11 cellular contexts compared by ENCODE assay signal in the genomic region with DNA sequence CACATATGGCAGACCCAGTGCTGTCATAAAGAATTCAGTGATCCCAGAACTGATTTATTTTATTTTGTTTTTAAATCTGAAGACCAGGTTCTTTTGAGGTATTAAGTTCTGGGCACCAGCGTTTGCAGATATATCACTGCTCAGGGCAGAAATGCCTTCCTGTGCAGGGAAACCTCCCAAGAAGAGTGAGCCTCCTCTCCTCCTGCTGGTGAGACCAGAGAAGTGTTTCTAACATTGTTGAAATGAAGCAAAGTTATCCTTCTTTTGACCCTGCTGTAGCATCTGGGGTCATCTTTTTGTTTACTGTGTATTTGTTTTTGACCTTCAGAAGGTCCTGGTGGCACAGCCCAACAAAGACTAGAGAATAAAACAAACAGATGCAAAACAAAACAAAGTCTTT.
A peak's percentile ranks its signal among the peaks of the same experiment; 100 is the strongest.
DNase-seq lines count a peak whose midpoint lies in the region; ATAC-seq and TF ChIP-seq lines count a peak whose summit lies in the region.
"Had no signal": no experiment of that assay in that cellular context is flagged by ENCODE, and none has a peak within 500 bp of the region (broad histone marks: within the 10 kb centered on the region; RNA-seq: fewer than 3 reads in every experiment).

No MANE protein-coding gene starts in this region.

- no peaks in the 10 kb centered on the region for H3F3A ChIP-seq in GM23338 (replicated peaks; ENCODE audit: low read depth)

- H3K27ac Mint-ChIP-seq in GM23338 = no peak overlapping the region
- H3K27ac Mint-ChIP-seq in activated T-helper 17 cell treated with anti-CD3 and anti-CD28 coated beads, Interleukin-2, amount 50 U/mL, for 72 hours = no peak overlapping the region
- H3K27ac Mint-ChIP-seq: T-helper 1 cell treated with Interleukin-12 subunit alpha and Interleukin-12 subunit beta and Interleukin-4 antibody, amounts not matched to agents 30 μg/mL and 1 μg/mL, for 36 hours had no signal

- no peak overlapping the region for H3K27ac ChIP-seq in GM23338 (ENCODE audit: low read depth)

- peak; percentile 13 for TF ChIP-seq CTCF in AG09309 (IDR thresholded peaks at IDR 0.05; ENCODE audit: control insufficient read depth, insufficient read depth, low read depth, low read length, missing control alignments)
- TF ChIP-seq CTCF in GM23338 (conservative IDR thresholded peaks at IDR 0.05; ENCODE audit: low read depth in 2 of 2) = peak; percentile 65 to 78

- H3K4me1 ChIP-seq in GM23338 (ENCODE audit: insufficient read depth) = no peaks in the 10 kb centered on the region

- H3K4me3 ChIP-seq in AG09309 (ENCODE audit: control insufficient read depth, low read depth, low read length) (no peak overlapping the region), GM23338 (no peak overlapping the region)

- no peaks in the 10 kb centered on the region for H3K36me3 Mint-ChIP-seq in GM23338 (ENCODE audit: low read depth)
- no peaks in the 10 kb centered on the region for H3K36me3 Mint-ChIP-seq in activated T-helper 17 cell treated with anti-CD3 and anti-CD28 coated beads, Interleukin-2, amount 50 U/mL, for 72 hours (ENCODE audit: low read depth)

- ATAC-seq in GM23338 (peak; percentile 82), HG02870 (IDR thresholded peaks at IDR 0.05; ENCODE audit: unreplicated experiment) (no peak)
- ATAC-seq in activated T-helper 17 cell treated with anti-CD3 and anti-CD28 coated beads, Interleukin-2, amount 50 U/mL, for 72 hours (replicated peaks) = no peak

- no peaks in the 10 kb centered on the region for H3K9me2 ChIP-seq in GM23338 (ENCODE audit: insufficient read depth)

- H3K79me2 ChIP-seq in GM23338 (replicated peaks; ENCODE audit: insufficient read depth) = no peaks in the 10 kb centered on the region

- H3K9me3 Mint-ChIP-seq in GM23338 = no peaks in the 10 kb centered on the region
- H3K9me3 Mint-ChIP-seq in activated T-helper 17 cell treated with anti-CD3 and anti-CD28 coated beads, Interleukin-2, amount 50 U/mL, for 72 hours = peaks cover 8% of the 10 kb centered on the region

- no peaks in the 10 kb centered on the region for H3K36me3 ChIP-seq in GM23338 (ENCODE audit: insufficient read depth)

- no peaks in the 10 kb centered on the region for H3K27me3 ChIP-seq in GM23338 (ENCODE audit: insufficient read depth)

- peaks cover 5% of the 10 kb centered on the region; the same call in 2 of the 3 replicates for H3K4me1 Mint-ChIP-seq in GM23338
- H3K4me1 Mint-ChIP-seq in activated T-helper 17 cell treated with anti-CD3 and anti-CD28 coated beads, Interleukin-2, amount 50 U/mL, for 72 hours = no peaks in the 10 kb centered on the region

- H4K20me1 ChIP-seq in GM23338 (replicated peaks; ENCODE audit: insufficient read depth) = no peaks in the 10 kb centered on the region

- no peaks in the 10 kb centered on the region for H3K27me3 Mint-ChIP-seq in GM23338 (ENCODE audit: insufficient read depth, low read depth, poor library complexity)
- H3K27me3 Mint-ChIP-seq in activated T-helper 17 cell treated with anti-CD3 and anti-CD28 coated beads, Interleukin-2, amount 50 U/mL, for 72 hours = no peaks in the 10 kb centered on the region

- no peak overlapping the region for H3K4me3 Mint-ChIP-seq in GM23338
- no peak overlapping the region for H3K4me3 Mint-ChIP-seq in activated T-helper 17 cell treated with anti-CD3 and anti-CD28 coated beads, Interleukin-2, amount 50 U/mL, for 72 hours
- H3K4me3 Mint-ChIP-seq: T-helper 1 cell treated with Interleukin-12 subunit alpha and Interleukin-12 subunit beta and Interleukin-4 antibody, amounts not matched to agents 30 μg/mL and 1 μg/mL, for 36 hours had no signal

- no peak overlapping the region for H2AFZ ChIP-seq in GM23338

- no peak overlapping the region for H3K4me2 ChIP-seq in GM23338

- DNase-seq in AG09309 (ENCODE audit: low read depth) = no peak
- DNase-seq in GM23338 (ENCODE audit: low spot score) = peak; percentile 73
- peak; percentile 50 for DNase-seq in SK-N-DZ (ENCODE audit: low spot score)
- DNase-seq in iPS-NIHi11 (ENCODE audit: low spot score) = peak; percentile 45
- no peak for DNase-seq in dedifferentiated amniotic fluid mesenchymal stem cell (ENCODE audit: extremely low spot score)
- DNase-seq in SIG-M5 treated with dmso at 0.1 percent for 504 hours (lab: John Stamatoyannopoulos, UW; ENCODE audit: unreplicated experiment) = no peak
- DNase-seq: amniotic stem cell, KBM-7 had no signal

TF ChIP-seq in GM23338, 12 proteins besides CTCF, POLR2A, EP300 and RAD21 (continues in another document):
- TF ChIP-seq ZNF114 (CRISPR knock-in tag; IDR thresholded peaks at IDR 0.05) (no peak), STAT1 (IDR thresholded peaks at IDR 0.05; ENCODE audit: unreplicated experiment) (no peak), ETS1 (IDR thresholded peaks at IDR 0.05) (no peak), ZNF462 (CRISPR knock-in tag; IDR thresholded peaks at IDR 0.05) (no peak), ZNF331 (CRISPR knock-in tag; IDR thresholded peaks at IDR 0.05; ENCODE audit: low read depth) (no peak)

Comparison
In these comparisons a context has a peak if more than half of its experiments do, and no peak if none do; other contexts are left out.
1. DNase-seq: peak in GM23338 (single experiment), SK-N-DZ (single experiment) and iPS-NIHi11 (single experiment); none in AG09309 (single experiment), dedifferentiated amniotic fluid mesenchymal stem cell (single experiment) and SIG-M5 treated with dmso at 0.1 percent for 504 hours (single experiment).